In the genomic region with DNA sequence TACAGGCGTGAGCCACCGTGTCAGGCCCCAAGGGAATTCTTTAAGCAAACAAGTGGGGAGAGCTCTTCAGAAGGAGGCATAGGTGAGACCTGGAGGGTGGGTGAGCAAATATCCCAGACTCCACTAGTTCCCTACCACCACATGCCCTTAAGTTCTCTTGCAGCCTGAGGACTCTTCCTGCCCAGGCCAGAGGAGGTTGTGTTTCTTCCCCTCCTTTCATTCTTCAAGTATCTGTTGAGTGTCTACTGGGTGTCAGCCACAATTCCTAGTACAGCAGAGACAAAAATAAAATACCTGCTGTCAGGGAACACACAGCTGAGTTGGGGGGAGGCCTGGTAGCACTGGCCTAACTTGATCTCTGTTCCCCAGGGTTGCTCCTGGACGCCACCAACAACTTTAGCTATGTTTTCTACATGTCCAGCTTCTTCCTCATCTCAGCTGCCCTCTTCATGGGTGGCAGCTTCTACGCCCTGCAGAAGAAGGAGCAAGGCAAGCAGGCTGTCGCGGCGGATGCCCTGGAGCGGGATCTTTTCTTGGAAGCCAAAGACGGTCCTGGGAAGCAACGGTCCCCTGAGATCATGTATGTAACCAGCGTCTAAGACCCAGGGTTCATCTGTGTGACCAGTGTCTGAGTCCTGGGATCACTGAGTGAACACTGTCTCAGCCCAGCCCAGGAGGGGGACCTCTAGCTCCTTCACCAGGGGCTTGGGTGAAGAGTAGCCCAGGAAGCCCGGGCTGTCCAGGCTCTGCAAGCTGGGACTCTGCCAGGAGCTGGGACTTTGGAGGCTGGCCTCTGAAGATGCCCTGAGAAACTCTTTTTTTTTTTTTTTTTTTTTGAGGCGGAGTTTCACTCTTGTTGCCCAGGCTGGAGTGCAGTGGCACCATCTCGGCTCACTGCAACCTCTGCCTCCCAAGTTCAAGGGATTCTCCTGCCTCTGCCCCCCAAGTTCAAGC, we compare ENCODE assay signal across 20 cellular contexts. TPM values are rescaled to one million over a fixed set of nuclear protein-coding genes. Genes with fewer than 3 reads are reported as not detected.
DNase-seq lines count a peak whose midpoint lies in the region; ATAC-seq and TF ChIP-seq lines count a peak whose summit lies in the region.
"Had no signal": no experiment of that assay in that cellular context is flagged by ENCODE, and none has a peak within 500 bp of the region (broad histone marks: within the 10 kb centered on the region; RNA-seq: fewer than 3 reads in every experiment).

No MANE protein-coding gene starts in this region.

- H3K9me2 ChIP-seq in SK-N-SH, result no peaks in the 10 kb centered on the region

- CTCF ChIA-PET in SK-N-SH (lab: Yijun Ruan, JAX), result interaction anchor here (0.6 to 4.9 kb wide), 17 partner anchors 9 to 1191 kb away, joined by 3 to 68 read pairs (median 9); a partner anchor contains a TSS
- CTCF ChIA-PET in RWPE1 (lab: Yijun Ruan, JAX), result interaction anchor here (0.8 to 4.7 kb wide), 6 partner anchors 11 to 41 kb away, joined by 3 to 28 read pairs (median 4); a partner anchor contains a TSS

- TF ChIP-seq RAD21 in SK-N-SH (IDR thresholded peaks at IDR 0.05; ENCODE audit: low read length), result no peak

- H3K27me3 ChIP-seq in SK-N-SH (ENCODE audit: insufficient read depth) (no peaks in the 10 kb centered on the region), neutrophil (no peaks in the 10 kb centered on the region)
- H3K27me3 ChIP-seq: ascending aorta, esophagus muscularis mucosa, gastroesophageal sphincter had no signal

- POLR2A ChIA-PET in SK-N-SH (lab: Yijun Ruan, JAX) (interaction anchor here (0.8 to 1.1 kb wide), 2 partner anchors 29 to 1101 kb away, joined by 4 to 12 read pairs; no protein-coding TSS in a partner anchor), RWPE1 (lab: Yijun Ruan, JAX; ENCODE audit: low non-redundant PET) (interaction anchor here (0.6 kb wide), 1 partner anchor 34 kb away, joined by 3 read pairs; no protein-coding TSS in a partner anchor)

- H3K4me1 ChIP-seq in SK-N-SH (ENCODE audit: control insufficient read depth in 1 of 2, insufficient read depth in 2 of 2, low read depth in 1 of 2, low read length in 1 of 2) (peaks cover 0 to 10% of the 10 kb centered on the region in 2 experiments; a peak in 1 of 4 replicates), neutrophil (ENCODE audit: control insufficient read depth in 1 of 2, insufficient read depth in 1 of 2, low read depth in 1 of 2, low read length in 1 of 2) (peaks cover 16 to 18% of the 10 kb centered on the region in 2 experiments)

- DNase-seq in SK-N-SH (no peak), RWPE1 (ENCODE audit: low spot score) (no peak), Ammon's horn (ENCODE audit: low spot score) (no peak)
- DNase-seq: activated CD4-positive, alpha-beta T cell treated with anti-CD3 and anti-CD28 coated beads, Interleukin-2, amount 50 U/mL, for 4 hours; activated naive CD4-positive, alpha-beta T cell treated with anti-CD3 and anti-CD28 coated beads for 36 hours; activated T-cell treated with anti-CD3 and anti-CD28 coated beads for 4 hours; cerebellar nuclear complex; mucosa of descending colon; NCI-H1417 treated with DMSO at 0.1 percent for 48 hours; NCI-H2171; NCI-H526 treated with DMSO at 0.1 percent for 48 hours; stimulated activated CD8-positive, alpha-beta memory T cell treated with anti-CD3 and anti-CD28 coated beads, Interleukin-4, amount 100 ng/mL, for 48 hours had no signal

- no peak overlapping the region for H3K4me2 ChIP-seq in SK-N-SH
- H3K4me2 ChIP-seq: BLaER1 treated with 17β-estradiol and CSF1 and Interleukin-3, amounts not matched to agents 10 nM and 100 nM had no signal

- H3K27ac ChIP-seq in SK-N-SH (ENCODE audit: low read depth in 2 of 2, low read length in 1 of 2) (no peak overlapping the region), RWPE1 (peak overlapping the region; percentile 46; the same call in 1 of the 2 replicates), neutrophil (peak overlapping the region; percentile 50)
- H3K27ac ChIP-seq: ascending aorta; BLaER1 treated with 17β-estradiol and CSF1 and Interleukin-3, amounts not matched to agents 10 nM and 100 nM; esophagus muscularis mucosa; gastroesophageal sphincter had no signal

- H3K9me3 ChIP-seq in SK-N-SH, result no peaks in the 10 kb centered on the region
- no peaks in the 10 kb centered on the region for H3K9me3 ChIP-seq in neutrophil
- H3K9me3 ChIP-seq: ascending aorta; BLaER1 treated with 17β-estradiol and CSF1 and Interleukin-3, amounts not matched to agents 10 nM and 100 nM; esophagus muscularis mucosa; gastroesophageal sphincter; HAP-1; mucosa of descending colon had no signal

- no peak overlapping the region for H3K4me3 ChIP-seq in SK-N-SH (ENCODE audit: low read depth in 2 of 2, low read length in 1 of 2)
- H3K4me3 ChIP-seq in neutrophil (ENCODE audit: low read depth in 1 of 2, low read length in 1 of 2), result no peak overlapping the region
- H3K4me3 ChIP-seq: ascending aorta; BLaER1 treated with 17β-estradiol and CSF1 and Interleukin-3, amounts not matched to agents 10 nM and 100 nM; esophagus muscularis mucosa; gastroesophageal sphincter; HAP-1; mucosa of descending colon had no signal

- no peak overlapping the region for H2AFZ ChIP-seq in SK-N-SH (ENCODE audit: low read depth)

- H3K79me2 ChIP-seq in SK-N-SH (ENCODE audit: insufficient read depth), result no peaks in the 10 kb centered on the region

- no peak for TF ChIP-seq EP300 in SK-N-SH (IDR thresholded peaks at IDR 0.05; ENCODE audit: borderline replicate concordance in 1 of 2, low read depth in 1 of 2, low read length in 1 of 2)

- TF ChIP-seq CTCF in SK-N-SH (IDR thresholded peaks at IDR 0.05), result no peak
- TF ChIP-seq CTCF in RWPE1 (conservative IDR thresholded peaks at IDR 0.05; ENCODE audit: low read depth), result no peak
- TF ChIP-seq CTCF in neutrophil (IDR thresholded peaks at IDR 0.05), result no peak

- H3F3A ChIP-seq in SK-N-SH (replicated peaks; ENCODE audit: insufficient read depth), result peaks cover 4% of the 10 kb centered on the region

- WGBS in SK-N-SH (ENCODE audit: low lambda C conversion rate), result 77% methylated on average over 14 of the region's 14 CpGs

- no peaks in the 10 kb centered on the region for H3K36me3 ChIP-seq in SK-N-SH (replicated peaks in 1 of 2; ENCODE audit: control insufficient read depth in 1 of 2, insufficient read depth in 2 of 2, low read length in 1 of 2)
- peaks cover 55% of the 10 kb centered on the region for H3K36me3 ChIP-seq in neutrophil
- H3K36me3 ChIP-seq: ascending aorta had no signal

- peak; percentile 9; the same call in 1 of the 3 replicates for ATAC-seq in SK-N-SH treated with all-trans-retinoic acid at 6 μM for 48 hours
- no peak for ATAC-seq in HG02970 (IDR thresholded peaks at IDR 0.05; ENCODE audit: low FRiP score, unreplicated experiment)
- ATAC-seq: gastroesophageal sphincter, mucosa of descending colon had no signal

- H3K9ac ChIP-seq in SK-N-SH, result no peak overlapping the region
- H3K9ac ChIP-seq: BLaER1 treated with 17β-estradiol and CSF1 and Interleukin-3, amounts not matched to agents 10 nM and 100 nM had no signal

- H4K20me1 ChIP-seq in SK-N-SH (ENCODE audit: insufficient read depth), result no peaks in the 10 kb centered on the region

TF ChIP-seq in SK-N-SH treated with all-trans-retinoic acid at 6 μM for 48 hours, 23 proteins besides CTCF, POLR2A, EP300 and RAD21 (continues in another document):
- TF ChIP-seq ZNF565 (CRISPR knock-in tag; conservative IDR thresholded peaks at IDR 0.05; ENCODE audit: low read depth), result no peak
- TF ChIP-seq, protein P1, sequence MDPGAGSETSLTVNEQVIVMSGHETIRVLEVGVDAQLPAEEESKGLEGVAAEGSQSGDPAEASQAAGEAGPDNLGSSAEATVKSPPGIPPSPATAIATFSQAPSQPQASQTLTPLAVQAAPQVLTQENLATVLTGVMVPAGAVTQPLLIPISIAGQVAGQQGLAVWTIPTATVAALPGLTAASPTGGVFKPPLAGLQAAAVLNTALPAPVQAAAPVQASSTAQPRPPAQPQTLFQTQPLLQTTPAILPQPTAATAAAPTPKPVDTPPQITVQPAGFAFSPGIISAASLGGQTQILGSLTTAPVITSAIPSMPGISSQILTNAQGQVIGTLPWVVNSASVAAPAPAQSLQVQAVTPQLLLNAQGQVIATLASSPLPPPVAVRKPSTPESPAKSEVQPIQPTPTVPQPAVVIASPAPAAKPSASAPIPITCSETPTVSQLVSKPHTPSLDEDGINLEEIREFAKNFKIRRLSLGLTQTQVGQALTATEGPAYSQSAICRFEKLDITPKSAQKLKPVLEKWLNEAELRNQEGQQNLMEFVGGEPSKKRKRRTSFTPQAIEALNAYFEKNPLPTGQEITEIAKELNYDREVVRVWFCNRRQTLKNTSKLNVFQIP (CRISPR knock-in tag; IDR thresholded peaks at IDR 0.05; ENCODE audit: borderline replicate concordance, low read depth), result no peak

TF ChIP-seq in SK-N-SH, 30 proteins besides CTCF, POLR2A, EP300 and RAD21 (continues in another document):
- TF ChIP-seq CHD2 (IDR thresholded peaks at IDR 0.05; ENCODE audit: low read length, partially characterized antibody) (no peak), FOXJ3 (CRISPR knock-in tag; IDR thresholded peaks at IDR 0.05) (no peak), FOSL2 (IDR thresholded peaks at IDR 0.05; ENCODE audit: borderline replicate concordance, low read depth) (no peak)
- TF ChIP-seq, protein P2, sequence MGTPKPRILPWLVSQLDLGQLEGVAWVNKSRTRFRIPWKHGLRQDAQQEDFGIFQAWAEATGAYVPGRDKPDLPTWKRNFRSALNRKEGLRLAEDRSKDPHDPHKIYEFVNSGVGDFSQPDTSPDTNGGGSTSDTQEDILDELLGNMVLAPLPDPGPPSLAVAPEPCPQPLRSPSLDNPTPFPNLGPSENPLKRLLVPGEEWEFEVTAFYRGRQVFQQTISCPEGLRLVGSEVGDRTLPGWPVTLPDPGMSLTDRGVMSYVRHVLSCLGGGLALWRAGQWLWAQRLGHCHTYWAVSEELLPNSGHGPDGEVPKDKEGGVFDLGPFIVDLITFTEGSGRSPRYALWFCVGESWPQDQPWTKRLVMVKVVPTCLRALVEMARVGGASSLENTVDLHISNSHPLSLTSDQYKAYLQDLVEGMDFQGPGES (IDR thresholded peaks at IDR 0.05; ENCODE audit: low read depth, low read length), result no peak

RNA-seq across cellular contexts. Expression of a gene that starts 5.9 kb away (rescaled TPM):
- polyA plus RNA-seq in SK-N-SH (2012; rRNA removed), result 7.3 and 10.8 TPM in 2 replicates
- polyA plus RNA-seq in SK-N-SH (2012; cell fraction: cytosol; rRNA removed), result 5.9 and 7.9 TPM in 2 replicates
- 10.6 and 11.4 TPM in 2 replicates for polyA plus RNA-seq in SK-N-SH (2012; cell fraction: nucleus; rRNA removed)

RNA-seq across cellular contexts. Expression of a gene that starts 16.1 kb away (rescaled TPM):
- 0.03 and 0.06 TPM in 2 replicates for polyA plus RNA-seq in SK-N-SH (2012; rRNA removed)
- 0.03 TPM in 1 of 2 replicates, not detected in the other for polyA plus RNA-seq in SK-N-SH (2012; cell fraction: cytosol; rRNA removed)
- 0.06 TPM in 1 of 2 replicates, not detected in the other for polyA plus RNA-seq in SK-N-SH (2012; cell fraction: nucleus; rRNA removed)

RNA-seq across cellular contexts. Expression of a gene that starts 27.7 kb away (rescaled TPM):
- polyA plus RNA-seq in SK-N-SH (2012; rRNA removed), result 111 and 114 TPM in 2 replicates
- 53.5 and 66.8 TPM in 2 replicates for polyA plus RNA-seq in SK-N-SH (2012; cell fraction: cytosol; rRNA removed)
- polyA plus RNA-seq in SK-N-SH (2012; cell fraction: nucleus; rRNA removed), result 316 and 454 TPM in 2 replicates

RNA-seq across cellular contexts. Expression of a gene that starts 50.4 kb away (rescaled TPM):
- 259 and 490 TPM in 2 replicates for polyA plus RNA-seq in SK-N-SH (2012; rRNA removed)
- 407 and 471 TPM in 2 replicates for polyA plus RNA-seq in SK-N-SH (2012; cell fraction: cytosol; rRNA removed)
- 165 and 240 TPM in 2 replicates for polyA plus RNA-seq in SK-N-SH (2012; cell fraction: nucleus; rRNA removed)

RNA-seq across cellular contexts. Expression of a gene that starts 56.9 kb away (rescaled TPM):
- 27.5 and 34.2 TPM in 2 replicates for polyA plus RNA-seq in SK-N-SH (2012; rRNA removed)
- 22.2 and 28.7 TPM in 2 replicates for polyA plus RNA-seq in SK-N-SH (2012; cell fraction: cytosol; rRNA removed)
- polyA plus RNA-seq in SK-N-SH (2012; cell fraction: nucleus; rRNA removed), result 25.7 and 26.5 TPM in 2 replicates

Comparison
In these comparisons a context has a peak if more than half of its experiments do, and no peak if none do; other contexts are left out.
1. H3K27ac ChIP-seq: peak in RWPE1 (single experiment) and neutrophil (single experiment); none in SK-N-SH (0 of 2).